ENCODE assay signal across 10 cellular contexts in genomic region chr12:92138144-92138543, GRCh38. TPM values are rescaled to one million over a fixed set of nuclear protein-coding genes. Genes with fewer than 3 reads are reported as not detected.
DNase-seq lines count a peak whose midpoint lies in the region; ATAC-seq, FAIRE-seq and TF ChIP-seq lines count a peak whose summit lies in the region.
"Had no signal": no experiment of that assay in that cellular context is flagged by ENCODE, and none has a peak within 500 bp of the region (broad histone marks: within the 10 kb centered on the region; RNA-seq: fewer than 3 reads in every experiment).

No MANE protein-coding gene starts in this region.

- no peaks in the 10 kb centered on the region for H3K9me3 Mint-ChIP-seq in activated CD4-positive, alpha-beta T cell treated with anti-CD3 and anti-CD28 coated beads for 36 hours (ENCODE audit: low read depth)
- no peaks in the 10 kb centered on the region for H3K9me3 Mint-ChIP-seq in activated T-helper 17 cell treated with anti-CD3 and anti-CD28 coated beads, Interleukin-2, amount 50 U/mL, for 72 hours

- H3K4me1 Mint-ChIP-seq in activated CD4-positive, alpha-beta T cell treated with anti-CD3 and anti-CD28 coated beads for 36 hours = peaks cover 57% of the 10 kb centered on the region
- peaks cover 36% of the 10 kb centered on the region for H3K4me1 Mint-ChIP-seq in activated T-helper 17 cell treated with anti-CD3 and anti-CD28 coated beads, Interleukin-2, amount 50 U/mL, for 72 hours

- no peaks in the 10 kb centered on the region for H3K9me1 ChIP-seq in keratinocyte (ENCODE audit: control insufficient read depth, extremely low read depth, insufficient read depth, low read length)

- peaks cover 62% of the 10 kb centered on the region for H3K79me2 ChIP-seq in keratinocyte (ENCODE audit: control insufficient read depth, insufficient read depth, low read length)

- dilution Hi-C loops in keratinocyte (cut with MboI; ENCODE audit: extremely low pct_ligation_motif_present, low sequenced_read_pairs) = no loop called here

- CTCF ChIA-PET in activated CD4-positive, alpha-beta T cell treated with anti-CD3 and anti-CD28 coated beads for 36 hours (lab: Charles Lee) = interaction anchor here (1.8 kb wide), 1 partner anchor 327 kb away, joined by 7 read pairs; no protein-coding TSS in a partner anchor

- peak overlapping the region; percentile 89 for H3K4me2 ChIP-seq in keratinocyte (ENCODE audit: control insufficient read depth, extremely low read depth, insufficient read depth, low read depth, low read length)

- H3K9ac ChIP-seq in keratinocyte (ENCODE audit: control insufficient read depth, extremely low read depth, insufficient read depth, low read length) (peak overlapping the region; percentile 78), stomach smooth muscle (ENCODE audit: low read length in 2 of 2) (no peak overlapping the region)

- H2AFZ ChIP-seq in keratinocyte (ENCODE audit: control insufficient read depth, low read length) = no peak overlapping the region

- peak overlapping the region; percentile 99 for H3K4me3 Mint-ChIP-seq in activated CD4-positive, alpha-beta T cell treated with anti-CD3 and anti-CD28 coated beads for 36 hours
- H3K4me3 Mint-ChIP-seq in activated T-helper 17 cell treated with anti-CD3 and anti-CD28 coated beads, Interleukin-2, amount 50 U/mL, for 72 hours = peak overlapping the region; percentile 100

- peak overlapping the region; percentile 94 for H3K27ac Mint-ChIP-seq in activated CD4-positive, alpha-beta T cell treated with anti-CD3 and anti-CD28 coated beads for 36 hours
- peak overlapping the region; percentile 87 for H3K27ac Mint-ChIP-seq in activated T-helper 17 cell treated with anti-CD3 and anti-CD28 coated beads, Interleukin-2, amount 50 U/mL, for 72 hours

- no peaks in the 10 kb centered on the region for H4K20me1 ChIP-seq in keratinocyte (ENCODE audit: control insufficient read depth, extremely low read depth, insufficient read depth, low read length)

- intact Hi-C loops in activated CD4-positive, alpha-beta T cell treated with anti-CD3 and anti-CD28 coated beads for 36 hours (cut with DNase I, micrococcal nuclease) = loop anchor here (5.0 kb wide), 2 partner anchors 364 to 561 kb away; no protein-coding TSS in a partner anchor

- H3K27ac ChIP-seq in keratinocyte (ENCODE audit: control insufficient read depth, insufficient read depth, low read length) = peak overlapping the region; percentile 99
- H3K27ac ChIP-seq in stomach smooth muscle (ENCODE audit: low read length) = no peak overlapping the region

- no peak for ATAC-seq in activated CD4-positive, alpha-beta T cell treated with anti-CD3 and anti-CD28 coated beads for 36 hours
- ATAC-seq in activated T-helper 17 cell treated with anti-CD3 and anti-CD28 coated beads, Interleukin-2, amount 50 U/mL, for 72 hours (replicated peaks) = no peak
- ATAC-seq in HG02938 (IDR thresholded peaks at IDR 0.05; ENCODE audit: unreplicated experiment) (no peak), GM21528 (IDR thresholded peaks at IDR 0.05; ENCODE audit: low FRiP score, unreplicated experiment) (no peak), GM19395 (IDR thresholded peaks at IDR 0.05; ENCODE audit: unreplicated experiment) (no peak)

- H3K36me3 ChIP-seq in keratinocyte (ENCODE audit: control insufficient read depth in 2 of 2, extremely low read depth in 1 of 2, insufficient read depth in 2 of 2, low read length in 2 of 2) (peaks cover 0 to 9% of the 10 kb centered on the region in 2 experiments), stomach smooth muscle (ENCODE audit: control insufficient read depth in 2 of 2, insufficient read depth in 2 of 2, low read length in 2 of 2) (no peaks in the 10 kb centered on the region)

- POLR2A ChIA-PET in activated CD4-positive, alpha-beta T cell treated with anti-CD3 and anti-CD28 coated beads for 36 hours (lab: Charles Lee) = interaction anchor here (5.4 kb wide), 1 partner anchor 7 kb away, joined by 59 read pairs; the partner anchor contains the start of gene BTG1

- no peaks in the 10 kb centered on the region for H3K9me3 ChIP-seq in keratinocyte (ENCODE audit: control insufficient read depth, low read depth, low read length)
- H3K9me3 ChIP-seq in stomach smooth muscle (ENCODE audit: control insufficient read depth in 2 of 2, low read length in 2 of 2) = no peaks in the 10 kb centered on the region

- peak; percentile 82 for FAIRE-seq in keratinocyte (lab: Jason Lieb, UNC)

- H3K4me1 ChIP-seq in keratinocyte (ENCODE audit: control insufficient read depth, extremely low read depth, insufficient read depth, low read length) (peaks cover 70% of the 10 kb centered on the region), stomach smooth muscle (ENCODE audit: control insufficient read depth, insufficient read depth, low read length) (peaks cover 15% of the 10 kb centered on the region)

- DNase-seq in activated CD4-positive, alpha-beta T cell treated with anti-CD3 and anti-CD28 coated beads for 36 hours = no peak
- no peak for DNase-seq in activated CD4-positive, alpha-beta T cell treated with anti-CD3 and anti-CD28 coated beads, Interleukin-2, amount 50 U/mL, for 1 hour
- no peak for DNase-seq in keratinocyte (ENCODE audit: low read depth, low spot score)
- DNase-seq: AML-193, NCI-H1417 treated with DMSO at 0.1 percent for 48 hours had no signal

- peak overlapping the region in 2 of 3 experiments; percentile 29 to 96 for H3K4me3 ChIP-seq in keratinocyte (ENCODE audit: control insufficient read depth in 2 of 3, extremely low read depth in 1 of 3, insufficient read depth in 2 of 3, low read depth in 1 of 3, low read length in 3 of 3)
- peak overlapping the region; percentile 1 to 99 for H3K4me3 ChIP-seq in stomach smooth muscle (ENCODE audit: low read length in 2 of 2)

- TF ChIP-seq CTCF in keratinocyte (optimal IDR thresholded peaks at IDR 0.05 in 1 of 3, IDR thresholded peaks at IDR 0.05 in 1 of 3, conservative IDR thresholded peaks at IDR 0.05 in 1 of 3; ENCODE audit: extremely low read depth in 1 of 3, insufficient read depth in 2 of 3, low read length in 3 of 3) = no peak

- H3K36me3 Mint-ChIP-seq in activated CD4-positive, alpha-beta T cell treated with anti-CD3 and anti-CD28 coated beads for 36 hours (ENCODE audit: low read depth) = peaks cover 71% of the 10 kb centered on the region
- H3K36me3 Mint-ChIP-seq in activated T-helper 17 cell treated with anti-CD3 and anti-CD28 coated beads, Interleukin-2, amount 50 U/mL, for 72 hours (ENCODE audit: low read depth) = peaks cover 100% of the 10 kb centered on the region

- H3K27me3 Mint-ChIP-seq in activated CD4-positive, alpha-beta T cell treated with anti-CD3 and anti-CD28 coated beads for 36 hours = no peaks in the 10 kb centered on the region
- no peaks in the 10 kb centered on the region for H3K27me3 Mint-ChIP-seq in activated T-helper 17 cell treated with anti-CD3 and anti-CD28 coated beads, Interleukin-2, amount 50 U/mL, for 72 hours

- H3K27me3 ChIP-seq in keratinocyte (ENCODE audit: control insufficient read depth, extremely low read depth, insufficient read depth, low read length) (no peaks in the 10 kb centered on the region), stomach smooth muscle (ENCODE audit: control insufficient read depth in 1 of 2, insufficient read depth in 2 of 2, low read length in 2 of 2) (no peaks in the 10 kb centered on the region)

RNA-seq across cellular contexts. Expression of gene BTG1, which starts 7.5 kb away (rescaled TPM):
- total RNA-seq in activated CD4-positive, alpha-beta T cell treated with anti-CD3 and anti-CD28 coated beads for 36 hours = 100 to 1,000 TPM in 1 of 2 experiments, 10 to 100 TPM in 1; 76.6 to 131 TPM
- 100 to 1,000 TPM; 131 to 648 TPM for total RNA-seq in activated T-helper 17 cell treated with anti-CD3 and anti-CD28 coated beads, Interleukin-2, amount 50 U/mL, for 72 hours
- 36.8 to 58.5 TPM (median 40.7 TPM) in 3 replicates for polyA plus RNA-seq in keratinocyte
- 233 TPM for polyA plus RNA-seq in keratinocyte (2011; ENCODE audit: low read depth)
- 56.8 and 71.8 TPM in 2 replicates for polyA plus RNA-seq in keratinocyte (2011; cell fraction: cytosol; rRNA removed)
- polyA plus RNA-seq in keratinocyte (2011; cell fraction: nucleus; rRNA removed) = 66.3 and 69.7 TPM in 2 replicates
- polyA plus RNA-seq in keratinocyte (2012; ENCODE audit: low replicate concordance) = 33.3 and 129 TPM in 2 replicates
- polyA minus RNA-seq in keratinocyte = 48.3 to 107 TPM (median 85.3 TPM) in 3 replicates
- 17.8 TPM for polyA minus RNA-seq in keratinocyte (2011; cell fraction: cytosol; rRNA and poly(A)+ RNA removed)
- 40.1 and 70.0 TPM in 2 replicates for polyA minus RNA-seq in keratinocyte (2011; cell fraction: nucleus; rRNA and poly(A)+ RNA removed)
